8 cellular contexts compared by ENCODE assay signal in genomic region chr6:121437861-121438651, GRCh38. TPM values are rescaled to one million over a fixed set of nuclear protein-coding genes. Genes with fewer than 3 reads are reported as not detected.
A peak's percentile ranks its signal among the peaks of the same experiment; 100 is the strongest.
DNase-seq lines count a peak whose midpoint lies in the region; ATAC-seq and TF ChIP-seq lines count a peak whose summit lies in the region.

No MANE protein-coding gene starts in this region.

- peaks cover 25% of the 10 kb centered on the region for H3K4me1 ChIP-seq in ectodermal cell (ENCODE audit: control insufficient read depth, insufficient read depth, low read length)

- no peaks in the 10 kb centered on the region for H3K9me3 ChIP-seq in ectodermal cell (ENCODE audit: control insufficient read depth, low read length)

- H3K36me3 Mint-ChIP-seq in IgD-negative memory B cell: no peaks in the 10 kb centered on the region
- H3K36me3 Mint-ChIP-seq in mesothelial cell of epicardium: no peaks in the 10 kb centered on the region

- DNase-seq in A172 (ENCODE audit: low spot score): peak; percentile 63
- no peak for DNase-seq in mesothelial cell of epicardium (ENCODE audit: low spot score in 2 of 2, unreplicated experiment in 2 of 2)
- DNase-seq in stimulated activated CD4-positive, alpha-beta T cell treated with anti-CD3 and anti-CD28 coated beads, Interleukin-2, amount 100 ng/mL, for 24 hours: no peak
- no peak for DNase-seq in SHP77 (lab: John Stamatoyannopoulos, UW)

- H3K4me3 ChIP-seq in ectodermal cell (ENCODE audit: insufficient read depth, low read depth, low read length): peak overlapping the region; percentile 74

- TF ChIP-seq CTCF in mesothelial cell of epicardium (IDR thresholded peaks at IDR 0.05; ENCODE audit: unreplicated experiment): no peak

- H3K9me3 Mint-ChIP-seq in IgD-negative memory B cell (no peaks in the 10 kb centered on the region), mesothelial cell of epicardium (no peaks in the 10 kb centered on the region)

- H3K27ac ChIP-seq in ectodermal cell (ENCODE audit: insufficient read depth, low read depth, low read length, poor library complexity, severe bottlenecking): peak overlapping the region; percentile 96

- peak overlapping the region; percentile 22 to 92 (median 83) for H3K4me3 Mint-ChIP-seq in IgD-negative memory B cell
- peak overlapping the region; percentile 85 for H3K4me3 Mint-ChIP-seq in mesothelial cell of epicardium

- no peaks in the 10 kb centered on the region for H3K36me3 ChIP-seq in ectodermal cell (ENCODE audit: control insufficient read depth, insufficient read depth, low read length)

- H3K4me1 Mint-ChIP-seq in IgD-negative memory B cell (peaks cover 2 to 16% (median 14%) of the 10 kb centered on the region in 3 donors), mesothelial cell of epicardium (peaks cover 39% of the 10 kb centered on the region)

- H3K27me3 ChIP-seq in ectodermal cell (ENCODE audit: control insufficient read depth, insufficient read depth, low read length, poor library complexity, severe bottlenecking): no peaks in the 10 kb centered on the region

- H3K27me3 Mint-ChIP-seq in IgD-negative memory B cell (peaks cover 24% of the 10 kb centered on the region), mesothelial cell of epicardium (ENCODE audit: low read depth) (no peaks in the 10 kb centered on the region)

- H3K27ac Mint-ChIP-seq in IgD-negative memory B cell: peak overlapping the region in 1 of 3 donors; percentile 53
- peak overlapping the region; percentile 94 for H3K27ac Mint-ChIP-seq in mesothelial cell of epicardium

- WGBS in ectodermal cell, 2 experiments: 1% methylated on average over 17 of the region's 17 CpGs

- ATAC-seq in HG02970 (IDR thresholded peaks at IDR 0.05; ENCODE audit: low FRiP score, unreplicated experiment): no peak
- no peak for ATAC-seq in GM21381 (IDR thresholded peaks at IDR 0.05; ENCODE audit: unreplicated experiment)

RNA-seq across cellular contexts. Expression of gene GJA1, which starts 2.6 kb away (rescaled TPM):
- total RNA-seq in A172 (2014; rRNA removed; shearing (Covaris generic)): 59.4 and 65.3 TPM in 2 replicates
- polyA plus RNA-seq in IgD-negative memory B cell: not detected
- polyA plus RNA-seq in ectodermal cell (2013, experiment 1 of 4): 615 TPM
- 691 TPM for polyA plus RNA-seq in ectodermal cell (2013, experiment 2 of 4)
- polyA plus RNA-seq in ectodermal cell (2013, experiment 3 of 4): 486 TPM
- polyA plus RNA-seq in ectodermal cell (2013, experiment 4 of 4): 533 TPM
- total RNA-seq in mesothelial cell of epicardium: 125 to 140 TPM (median 136 TPM) in 3 replicates
